ENCODE assay signal across 9 cellular contexts in genomic region chr2:210035679-210036078, GRCh38.
"Had no signal": no experiment of that assay in that cellular context is flagged by ENCODE, and none has a peak within 500 bp of the region (broad histone marks: within the 10 kb centered on the region; RNA-seq: fewer than 3 reads in every experiment).

No MANE protein-coding gene starts in this region.

- ATAC-seq: HCT116 had no signal

- H3K9me3 ChIP-seq: HAP-1 had no signal

- DNase-seq: GM23248, GOT3, H7, HFFc6, KBM-7 had no signal

- H3K4me1 ChIP-seq: HAP-1 had no signal

- FAIRE-seq: HepG2 had no signal

- H3K27ac ChIP-seq: GM23248, HL-60 had no signal

- H3K4me3 ChIP-seq: GM23248, HAP-1 had no signal

- H3K9ac ChIP-seq: GM23248 had no signal

- H2AFZ ChIP-seq: GM23248 had no signal

- H3K36me3 ChIP-seq: HAP-1 had no signal
